33 cellular contexts compared by ENCODE assay signal in the genomic region with DNA sequence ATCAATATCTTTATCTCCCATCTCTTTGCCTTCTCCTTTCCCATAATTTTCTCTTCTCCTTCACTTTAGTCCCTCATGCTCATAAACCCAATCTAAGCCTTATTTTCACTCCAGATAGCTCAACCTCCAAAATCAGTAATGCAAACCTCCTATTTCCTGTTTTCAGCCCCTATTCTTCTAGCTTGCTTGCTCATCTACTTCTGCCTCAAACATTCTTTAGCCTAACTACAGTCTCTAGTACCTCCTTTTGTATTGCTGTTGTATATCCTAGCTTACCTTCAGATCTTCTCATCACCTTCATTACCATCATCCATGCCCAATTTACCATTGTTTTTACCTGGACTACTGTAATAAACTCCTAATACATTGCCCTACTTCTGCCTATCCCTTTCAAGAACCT.
"Had no signal": no experiment of that assay in that cellular context is flagged by ENCODE, and none has a peak within 500 bp of the region (broad histone marks: within the 10 kb centered on the region; RNA-seq: fewer than 3 reads in every experiment).

No MANE protein-coding gene starts in this region.

- H3K4me1 Mint-ChIP-seq: activated naive CD8-positive, alpha-beta T cell treated with anti-CD3 and anti-CD28 coated beads, Interleukin-2, amount 50 U/mL, for 24 hours had no signal

- H3K4me3 ChIP-seq: K562, MG63, Peyer's patch had no signal

- H3K36me3 Mint-ChIP-seq: activated naive CD8-positive, alpha-beta T cell had no signal

- H3K9me3 Mint-ChIP-seq: activated T-helper 2 cell treated with anti-CD3 and anti-CD28 coated beads, Interferon-gamma antibody, Interleukin-2, Interleukin-4, amounts not matched to agents 10 μg/mL and 5 μg/mL and 100 μg/mL, durations not matched to agents 14 hours and 24 hours and 36 hours; WTC11 had no signal

- H3K4me3 Mint-ChIP-seq: activated CD8-positive, alpha-beta T cell treated with anti-CD3 and anti-CD28 coated beads, Interleukin-2, amount 10 ng/mL, durations not matched to agents 7 days and 5 days; activated naive CD8-positive, alpha-beta T cell; activated naive CD8-positive, alpha-beta T cell treated with anti-CD3 and anti-CD28 coated beads, Interleukin-2, amount 50 U/mL, for 24 hours; activated T-cell treated with anti-CD3 and anti-CD28 coated beads, Interleukin-2, amount 50 U/mL, for 24 hours; WTC11 had no signal

- H3K27ac Mint-ChIP-seq: activated CD8-positive, alpha-beta T cell treated with anti-CD3 and anti-CD28 coated beads, Interleukin-2, amount 10 ng/mL, durations not matched to agents 7 days and 5 days; activated naive CD8-positive, alpha-beta T cell; activated naive CD8-positive, alpha-beta T cell treated with anti-CD3 and anti-CD28 coated beads, Interleukin-2, amount 50 U/mL, for 24 hours; activated T-cell treated with anti-CD3 and anti-CD28 coated beads, Interleukin-2, amount 50 U/mL, for 24 hours; activated T-helper 2 cell treated with anti-CD3 and anti-CD28 coated beads, Interferon-gamma antibody, Interleukin-2, Interleukin-4, amounts not matched to agents 10 μg/mL and 5 μg/mL and 100 μg/mL, durations not matched to agents 14 hours and 24 hours and 36 hours; WTC11 had no signal

- ATAC-seq: activated CD4-positive, CD25-positive, alpha-beta regulatory T cell treated with anti-CD3 and anti-CD28 coated beads, Interleukin-2, amount 50 U/mL, for 24 hours; activated CD8-positive, alpha-beta T cell treated with anti-CD3 and anti-CD28 coated beads, Interleukin-2, amount 10 ng/mL, durations not matched to agents 7 days and 5 days; activated naive CD8-positive, alpha-beta T cell treated with anti-CD3 and anti-CD28 coated beads, Interleukin-2, amount 50 U/mL, for 24 hours; K562; PC-3; SK-N-SH treated with all-trans-retinoic acid at 6 μM for 48 hours; WTC11 had no signal

- H3K27me3 Mint-ChIP-seq: activated naive CD8-positive, alpha-beta T cell; activated naive CD8-positive, alpha-beta T cell treated with anti-CD3 and anti-CD28 coated beads, Interleukin-2, amount 50 U/mL, for 24 hours; activated T-cell treated with anti-CD3 and anti-CD28 coated beads, Interleukin-2, amount 50 U/mL, for 24 hours; brain had no signal

- DNase-seq: activated CD4-positive, alpha-beta T cell treated with anti-CD3 and anti-CD28 coated beads for 4 hours; activated CD4-positive, alpha-beta T cell treated with anti-CD3 and anti-CD28 coated beads, Interleukin-2, amount 50 U/mL, for 48 hours; activated CD8-positive, alpha-beta T cell treated with anti-CD3 and anti-CD28 coated beads, Interleukin-2, amount 10 ng/mL, durations not matched to agents 7 days and 5 days; activated gamma-delta T cell; activated naive CD4-positive, alpha-beta T cell treated with Interleukin-2 at 50 U/mL for 16 hours; activated naive CD8-positive, alpha-beta T cell treated with anti-CD3 and anti-CD28 coated beads, Interleukin-2, amount 50 U/mL, for 24 hours; activated T-cell treated with anti-CD3 and anti-CD28 coated beads, Interleukin-2, amount 50 U/mL, for 24 hours; anterior cingulate cortex; caudate nucleus; cerebellar nuclear complex; Karpas-422; MG63; NCI-H1092; NCI-H1436 treated with DMSO at 0.1 percent for 48 hours; NCI-H1694 treated with DMSO at 0.1 percent for 48 hours; NCI-H2029; NCI-H345; NCI-H524 treated with DMSO at 0.1 percent for 48 hours; NCI-H748 treated with DMSO at 0.1 percent for 48 hours; NK-92 treated with Interleukin-12 subunit alpha and Interleukin-12 subunit beta, amount 100 ng/mL, for 24 hours; PC-3; Peyer's patch; RPMI8226; SIG-M5; SW 1271; T1000 had no signal
